Comparison of ENCODE assay signal across 5 cellular contexts in genomic region chr5:14852779-14853178, GRCh38.
"Had no signal": no experiment of that assay in that cellular context is flagged by ENCODE, and none has a peak within 500 bp of the region (broad histone marks: within the 10 kb centered on the region; RNA-seq: fewer than 3 reads in every experiment).

No MANE protein-coding gene starts in this region.

- H3K4me3 Mint-ChIP-seq: GM23338, H9 had no signal

- DNase-seq: H9, HCEC 1CT, IMR-90 had no signal

- ATAC-seq: GM23338, K562 had no signal

- H3K27ac Mint-ChIP-seq: GM23338 had no signal

- H3K9me3 Mint-ChIP-seq: GM23338, H9 had no signal

- H3K4me3 ChIP-seq: GM23338, K562 had no signal
